Comparison of ENCODE assay signal across 29 cellular contexts in genomic region chr6:118335325-118335724, GRCh38.
DNase-seq lines count a peak whose midpoint lies in the region; ATAC-seq and TF ChIP-seq lines count a peak whose summit lies in the region.
"Had no signal": no experiment of that assay in that cellular context is flagged by ENCODE, and none has a peak within 500 bp of the region (broad histone marks: within the 10 kb centered on the region; RNA-seq: fewer than 3 reads in every experiment).

No MANE protein-coding gene starts in this region.

- no peaks in the 10 kb centered on the region for H3K36me3 Mint-ChIP-seq in stimulated activated memory B cell treated with anti-CD40 and anti-IgM and Interleukin-4, amounts not matched to agents 10 μg/mL and 1 μg/mL and 100 μg/mL, for 72 hours
- H3K36me3 Mint-ChIP-seq: stimulated activated effector memory CD8-positive, alpha-beta T cell treated with anti-CD3 and anti-CD28 coated beads, Interleukin-12 subunit alpha, Interleukin-12 subunit beta, amount 100 ng/mL, for 72 hours had no signal

- H3K4me1 Mint-ChIP-seq in stimulated activated memory B cell treated with anti-CD40 and anti-IgM and Interleukin-4, amounts not matched to agents 10 μg/mL and 1 μg/mL and 100 μg/mL, for 72 hours, result no peaks in the 10 kb centered on the region
- H3K4me1 Mint-ChIP-seq: B cell; CD8-positive, alpha-beta memory T cell; immature natural killer cell; naive thymus-derived CD4-positive, alpha-beta T cell; stimulated activated effector memory CD8-positive, alpha-beta T cell treated with anti-CD3 and anti-CD28 coated beads, Interleukin-12 subunit alpha, Interleukin-12 subunit beta, amount 100 ng/mL, for 72 hours had no signal

- H3K9ac ChIP-seq in stomach smooth muscle (ENCODE audit: low read length in 2 of 2), result no peak overlapping the region
- H3K9ac ChIP-seq in smooth muscle cell (ENCODE audit: low read depth), result no peak overlapping the region
- H3K9ac ChIP-seq: KMS-11 had no signal

- TF ChIP-seq CTCF in ascending aorta (IDR thresholded peaks at IDR 0.05) (no peak), smooth muscle cell (IDR thresholded peaks at IDR 0.05; ENCODE audit: borderline replicate concordance, insufficient read depth, poor library complexity, severe bottlenecking) (no peak)

- peaks cover 17% of the 10 kb centered on the region for H3K9me3 Mint-ChIP-seq in stimulated activated memory B cell treated with anti-CD40 and anti-IgM and Interleukin-4, amounts not matched to agents 10 μg/mL and 1 μg/mL and 100 μg/mL, for 72 hours

- no peak overlapping the region for H3K27ac Mint-ChIP-seq in stimulated activated memory B cell treated with anti-CD40 and anti-IgM and Interleukin-4, amounts not matched to agents 10 μg/mL and 1 μg/mL and 100 μg/mL, for 72 hours
- H3K27ac Mint-ChIP-seq: activated CD8-positive, alpha-beta T cell treated with anti-CD3 and anti-CD28 coated beads for 36 hours; B cell; immature natural killer cell; naive thymus-derived CD4-positive, alpha-beta T cell; stimulated activated effector memory CD8-positive, alpha-beta T cell treated with anti-CD3 and anti-CD28 coated beads, Interleukin-12 subunit alpha, Interleukin-12 subunit beta, amount 100 ng/mL, for 72 hours had no signal

- no peak overlapping the region for H3K4me2 ChIP-seq in smooth muscle cell
- H3K4me2 ChIP-seq: KMS-11 had no signal

- intact Hi-C loops in ascending aorta (cut with DNase I), result no loop called here

- no peaks in the 10 kb centered on the region for H3K79me2 ChIP-seq in smooth muscle cell (ENCODE audit: low read depth)

- no peaks in the 10 kb centered on the region for H4K20me1 ChIP-seq in smooth muscle cell (ENCODE audit: low read depth)

- H3K4me3 ChIP-seq in stomach smooth muscle (ENCODE audit: low read length in 2 of 2) (peak overlapping the region in 1 of 2 donors; percentile 17), ascending aorta (no peak overlapping the region), smooth muscle cell (no peak overlapping the region)
- H3K4me3 ChIP-seq: GM12878, SJCRH30, testis had no signal

- ATAC-seq in stimulated activated memory B cell treated with anti-CD40 and anti-IgM and Interleukin-4, amounts not matched to agents 10 μg/mL and 1 μg/mL and 100 μg/mL, for 72 hours, result no peak
- ATAC-seq: activated CD8-positive, alpha-beta T cell treated with anti-CD3 and anti-CD28 coated beads for 36 hours; GM12878; naive thymus-derived CD4-positive, alpha-beta T cell; stimulated activated effector memory CD8-positive, alpha-beta T cell treated with anti-CD3 and anti-CD28 coated beads, Interleukin-12 subunit alpha, Interleukin-12 subunit beta, amount 100 ng/mL, for 72 hours had no signal

- no peak overlapping the region for H3K4me3 Mint-ChIP-seq in stimulated activated memory B cell treated with anti-CD40 and anti-IgM and Interleukin-4, amounts not matched to agents 10 μg/mL and 1 μg/mL and 100 μg/mL, for 72 hours
- H3K4me3 Mint-ChIP-seq: activated CD8-positive, alpha-beta T cell treated with anti-CD3 and anti-CD28 coated beads for 36 hours; B cell; CD8-positive, alpha-beta memory T cell; immature natural killer cell; naive thymus-derived CD4-positive, alpha-beta T cell; stimulated activated effector memory CD8-positive, alpha-beta T cell treated with anti-CD3 and anti-CD28 coated beads, Interleukin-12 subunit alpha, Interleukin-12 subunit beta, amount 100 ng/mL, for 72 hours had no signal

- no peak overlapping the region for H2AFZ ChIP-seq in smooth muscle cell (ENCODE audit: low read depth)

- H3F3A ChIP-seq in smooth muscle cell (ENCODE audit: low read depth), result no peaks in the 10 kb centered on the region

- H3K27me3 ChIP-seq in stomach smooth muscle (ENCODE audit: control insufficient read depth in 1 of 2, insufficient read depth in 2 of 2, low read length in 2 of 2) (no peaks in the 10 kb centered on the region), ascending aorta (no peaks in the 10 kb centered on the region), smooth muscle cell (ENCODE audit: low read depth) (no peaks in the 10 kb centered on the region)
- H3K27me3 ChIP-seq: SJCRH30, testis had no signal

- no peaks in the 10 kb centered on the region for H3K36me3 ChIP-seq in stomach smooth muscle (ENCODE audit: control insufficient read depth in 2 of 2, insufficient read depth in 2 of 2, low read length in 2 of 2)
- H3K36me3 ChIP-seq in ascending aorta, result no peaks in the 10 kb centered on the region
- no peaks in the 10 kb centered on the region for H3K36me3 ChIP-seq in smooth muscle cell (ENCODE audit: low read depth)
- H3K36me3 ChIP-seq: SJCRH30 had no signal

- H3K9me3 ChIP-seq in stomach smooth muscle (ENCODE audit: control insufficient read depth in 2 of 2, low read length in 2 of 2) (no peaks in the 10 kb centered on the region), ascending aorta (no peaks in the 10 kb centered on the region), smooth muscle cell (replicated peaks; ENCODE audit: low read depth) (no peaks in the 10 kb centered on the region)
- H3K9me3 ChIP-seq: SJCRH30, testis had no signal

- H3K27me3 Mint-ChIP-seq in stimulated activated memory B cell treated with anti-CD40 and anti-IgM and Interleukin-4, amounts not matched to agents 10 μg/mL and 1 μg/mL and 100 μg/mL, for 72 hours, result no peaks in the 10 kb centered on the region
- H3K27me3 Mint-ChIP-seq: activated CD8-positive, alpha-beta T cell treated with anti-CD3 and anti-CD28 coated beads for 36 hours; B cell; naive thymus-derived CD4-positive, alpha-beta T cell had no signal

- peaks cover 7% of the 10 kb centered on the region for H3K4me1 ChIP-seq in stomach smooth muscle (ENCODE audit: control insufficient read depth, insufficient read depth, low read length)
- no peaks in the 10 kb centered on the region for H3K4me1 ChIP-seq in ascending aorta
- no peaks in the 10 kb centered on the region for H3K4me1 ChIP-seq in smooth muscle cell (ENCODE audit: low read depth)
- H3K4me1 ChIP-seq: testis had no signal

- H3K27ac ChIP-seq in stomach smooth muscle (ENCODE audit: low read length) (peak overlapping the region; percentile 46), ascending aorta (no peak overlapping the region), smooth muscle cell (ENCODE audit: low read depth) (no peak overlapping the region)
- H3K27ac ChIP-seq: KMS-11, SJCRH30, testis had no signal

- peak; percentile 51 for DNase-seq in NCI-H510A treated with DMSO at 0.1 percent for 48 hours (lab: John Stamatoyannopoulos, UW)
- no peak for DNase-seq in NCI-H510A (lab: John Stamatoyannopoulos, UW)
- DNase-seq in NCI-H2107 (lab: John Stamatoyannopoulos, UW), result peak; percentile 51
- DNase-seq in SHP77 treated with DMSO at 0.1 percent for 48 hours (lab: John Stamatoyannopoulos, UW), result peak; percentile 38
- no peak for DNase-seq in ascending aorta (ENCODE audit: low spot score in 2 of 2)
- DNase-seq in smooth muscle cell (lab: John Stamatoyannopoulos, UW; ENCODE audit: unreplicated experiment), result no peak
- DNase-seq: activated CD4-positive, CD25-positive, alpha-beta regulatory T cell treated with anti-CD3 and anti-CD28 coated beads, Interleukin-2, amount 50 U/mL, for 72 hours; activated CD8-positive, alpha-beta T cell treated with anti-CD3 and anti-CD28 coated beads for 36 hours; activated gamma-delta T cell treated with Interleukin-2 at 50 U/mL for 16 hours; CD8-positive, alpha-beta memory T cell; effector CD8-positive, alpha-beta T cell; erythroblast; foreskin fibroblast; hippocampal formation; immature natural killer cell; mesenchymal stem cell; MV-4-11; naive thymus-derived CD4-positive, alpha-beta T cell; NCI-H2227 treated with DMSO at 0.1 percent for 48 hours; SJCRH30; stimulated activated CD4-positive, alpha-beta T cell treated with anti-CD3 and anti-CD28 coated beads, Interleukin-2, amount 100 ng/mL, for 48 hours; T-helper 1 cell; testis had no signal

Comparison
In these comparisons a context has a peak if more than half of its experiments do, and no peak if none do; other contexts are left out.
1. DNase-seq: peak in NCI-H510A treated with DMSO at 0.1 percent for 48 hours (single experiment), NCI-H2107 (single experiment) and SHP77 treated with DMSO at 0.1 percent for 48 hours (single experiment); none in NCI-H510A (single experiment), ascending aorta (0 of 2) and smooth muscle cell (single experiment).